1 cellular context compared by ENCODE assay signal in the genomic region with DNA sequence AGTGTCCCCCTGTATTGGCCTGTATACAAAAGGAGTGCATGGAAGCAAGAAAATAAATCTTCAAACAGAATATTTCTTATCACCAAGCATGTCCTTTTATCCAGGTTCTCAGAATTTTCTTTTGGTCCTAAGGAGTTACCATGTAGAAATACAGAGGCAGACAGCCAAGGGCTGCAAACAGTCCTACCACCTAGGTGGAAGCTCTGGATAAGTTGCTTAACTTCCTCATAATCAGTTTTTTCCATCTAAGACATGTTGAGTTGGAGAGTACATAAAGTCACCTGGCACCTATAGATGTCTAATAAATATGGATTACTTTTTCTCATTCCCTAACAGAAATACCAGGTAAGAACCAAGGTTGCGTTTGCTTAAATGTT.
TF ChIP-seq lines count a peak whose summit lies in the region.

No MANE protein-coding gene starts in this region.

TF ChIP-seq in A549, 52 proteins besides CTCF, POLR2A, EP300 and RAD21 (continued from another document):
- TF ChIP-seq, protein P1, sequence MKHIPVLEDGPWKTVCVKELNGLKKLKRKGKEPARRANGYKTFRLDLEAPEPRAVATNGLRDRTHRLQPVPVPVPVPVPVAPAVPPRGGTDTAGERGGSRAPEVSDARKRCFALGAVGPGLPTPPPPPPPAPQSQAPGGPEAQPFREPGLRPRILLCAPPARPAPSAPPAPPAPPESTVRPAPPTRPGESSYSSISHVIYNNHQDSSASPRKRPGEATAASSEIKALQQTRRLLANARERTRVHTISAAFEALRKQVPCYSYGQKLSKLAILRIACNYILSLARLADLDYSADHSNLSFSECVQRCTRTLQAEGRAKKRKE (CRISPR knock-in tag; IDR thresholded peaks at IDR 0.05; ENCODE audit: low read depth): no peak
- no peak for TF ChIP-seq RFX5 (IDR thresholded peaks at IDR 0.05)
- no peak for TF ChIP-seq CBX2 (IDR thresholded peaks at IDR 0.05; ENCODE audit: borderline replicate concordance, low read depth)
- no peak for TF ChIP-seq FOSL2 (IDR thresholded peaks at IDR 0.05)
- no peak for TF ChIP-seq FOSL2 (CRISPR knock-in tag; IDR thresholded peaks at IDR 0.05)
- no peak for TF ChIP-seq ZNF302 (CRISPR knock-in tag; IDR thresholded peaks at IDR 0.05)
- no peak for TF ChIP-seq CBX8 (IDR thresholded peaks at IDR 0.05)
- TF ChIP-seq GATA3 (IDR thresholded peaks at IDR 0.05; ENCODE audit: borderline replicate concordance): no peak
- no peak for TF ChIP-seq MAFK (IDR thresholded peaks at IDR 0.05; ENCODE audit: partially characterized antibody)
- no peak for TF ChIP-seq HOXB5 (CRISPR knock-in tag; IDR thresholded peaks at IDR 0.05)
- no peak for TF ChIP-seq SMC3 (IDR thresholded peaks at IDR 0.05)
- no peak for TF ChIP-seq HOXA7 (CRISPR knock-in tag; IDR thresholded peaks at IDR 0.05)
- no peak for TF ChIP-seq ZC3H11A (IDR thresholded peaks at IDR 0.05)
- TF ChIP-seq CHD2 (IDR thresholded peaks at IDR 0.05; ENCODE audit: low read length, partially characterized antibody): no peak
- no peak for TF ChIP-seq ESRRA (IDR thresholded peaks at IDR 0.05; ENCODE audit: borderline replicate concordance, low read length)
